1 cellular context compared by ENCODE assay signal in genomic region chr19:17347877-17348276, GRCh38.
TF ChIP-seq lines count a peak whose summit lies in the region.

No MANE protein-coding gene starts in this region.

TF ChIP-seq in endothelial cell of umbilical vein, 7 proteins besides CTCF, POLR2A, EP300 and RAD21:
- TF ChIP-seq EZH2 (IDR thresholded peaks at IDR 0.05; ENCODE audit: borderline replicate concordance, low read depth, low read length, severe bottlenecking): no peak
- TF ChIP-seq GATA2 (IDR thresholded peaks at IDR 0.05; ENCODE audit: insufficient read depth, insufficient read length, low read depth, low read length): no peak
- no peak for TF ChIP-seq MYC (IDR thresholded peaks at IDR 0.05; ENCODE audit: low read depth, low read length)
- TF ChIP-seq POLR2AphosphoS5 (IDR thresholded peaks at IDR 0.05; ENCODE audit: insufficient read depth, low read depth, low read length): no peak
- no peak for TF ChIP-seq FOS (IDR thresholded peaks at IDR 0.05; ENCODE audit: borderline replicate concordance, insufficient read depth, low read length)
- TF ChIP-seq JUN (IDR thresholded peaks at IDR 0.05; ENCODE audit: borderline replicate concordance, insufficient read depth, insufficient read length, low read depth): no peak
- TF ChIP-seq, protein P1, sequence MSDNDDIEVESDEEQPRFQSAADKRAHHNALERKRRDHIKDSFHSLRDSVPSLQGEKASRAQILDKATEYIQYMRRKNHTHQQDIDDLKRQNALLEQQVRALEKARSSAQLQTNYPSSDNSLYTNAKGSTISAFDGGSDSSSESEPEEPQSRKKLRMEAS (IDR thresholded peaks at IDR 0.05; ENCODE audit: insufficient read depth, insufficient read length): no peak
